ENCODE assay signal across 8 cellular contexts in the genomic region with DNA sequence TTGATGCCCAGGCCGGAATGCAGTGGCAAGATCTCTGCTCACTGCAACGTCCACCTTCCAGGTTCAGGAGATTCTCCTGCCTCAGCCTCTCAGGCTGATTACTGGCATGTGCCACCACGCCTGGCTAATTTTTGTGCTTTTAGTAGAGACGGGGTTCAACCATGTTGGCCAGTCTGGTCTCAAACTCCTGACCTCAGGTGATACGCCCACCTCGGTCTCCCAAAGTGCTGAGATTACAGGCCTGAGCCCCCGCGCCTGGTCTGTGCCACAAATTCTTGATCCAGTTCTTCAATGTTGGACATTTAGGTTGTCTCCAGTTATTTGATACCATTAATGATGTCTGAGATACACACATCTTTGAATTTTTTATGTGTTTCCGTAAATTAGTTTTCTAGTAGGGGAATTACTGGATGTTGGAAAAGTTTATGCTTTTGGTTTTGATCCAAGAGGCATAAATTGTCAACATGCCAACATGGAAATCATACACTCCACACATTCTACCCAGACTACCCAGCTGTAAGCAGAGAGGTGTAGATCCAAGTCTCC. TPM values are rescaled to one million over a fixed set of nuclear protein-coding genes. Genes with fewer than 3 reads are reported as not detected.
DNase-seq lines count a peak whose midpoint lies in the region; ATAC-seq and TF ChIP-seq lines count a peak whose summit lies in the region.

No MANE protein-coding gene starts in this region.

- no peaks in the 10 kb centered on the region for H3K9me3 ChIP-seq in SK-N-MC (ENCODE audit: low read depth, low read length)
- H3K9me3 ChIP-seq in fibroblast of lung (ENCODE audit: control insufficient read depth, insufficient read depth, low read depth, low read length): no peaks in the 10 kb centered on the region

- H3K4me3 ChIP-seq in GM06990 (replicated peaks; ENCODE audit: low read depth, low read length): peak overlapping the region; percentile 99
- H3K4me3 ChIP-seq in SK-N-MC: peak overlapping the region; percentile 84
- peak overlapping the region; percentile 46 to 89 (median 65) for H3K4me3 ChIP-seq in fibroblast of lung (replicated peaks in 1 of 4; ENCODE audit: control extremely low read depth in 1 of 4, insufficient read depth in 1 of 4, low read depth in 3 of 4, low read length in 4 of 4)

- H3K27ac Mint-ChIP-seq in progenitor cell of endocrine pancreas: peak overlapping the region; percentile 96

- H3K27me3 ChIP-seq in GM06990 (replicated peaks; ENCODE audit: control insufficient read depth, insufficient read depth, low read length): no peaks in the 10 kb centered on the region
- no peaks in the 10 kb centered on the region for H3K27me3 ChIP-seq in fibroblast of lung (ENCODE audit: control insufficient read depth, insufficient read depth, low read length)

- H3K27me3 Mint-ChIP-seq in progenitor cell of endocrine pancreas: peaks cover 4% of the 10 kb centered on the region

- TF ChIP-seq CTCF in GM06990 (IDR thresholded peaks at IDR 0.05; ENCODE audit: insufficient read depth, low read length, poor library complexity, severe bottlenecking) (peak; percentile 42), fibroblast of lung (conservative IDR thresholded peaks at IDR 0.05 in 1 of 2, IDR thresholded peaks at IDR 0.05 in 1 of 2; ENCODE audit: low read depth in 1 of 2, low read length in 2 of 2) (peak in 1 of 2 donors; percentile 30), progenitor cell of endocrine pancreas (IDR thresholded peaks at IDR 0.05; ENCODE audit: unreplicated experiment) (no peak)

- H2AFZ ChIP-seq in fibroblast of lung (ENCODE audit: low read length): peak overlapping the region; percentile 69

- H3K79me2 ChIP-seq in fibroblast of lung (ENCODE audit: control insufficient read depth, insufficient read depth, low read length): peaks cover 41% of the 10 kb centered on the region

- H3K4me1 ChIP-seq in fibroblast of lung (ENCODE audit: control insufficient read depth, extremely low read depth, insufficient read depth, low read length): peaks cover 4% of the 10 kb centered on the region

- H3K4me2 ChIP-seq in fibroblast of lung (ENCODE audit: extremely low read depth, insufficient read depth, low read length): peak overlapping the region; percentile 72

- no peaks in the 10 kb centered on the region for H3K36me3 ChIP-seq in GM06990 (ENCODE audit: control insufficient read depth, insufficient read depth, low read length)
- H3K36me3 ChIP-seq in SK-N-MC (ENCODE audit: insufficient read depth, low read length): peaks cover 3% of the 10 kb centered on the region; the same call in 1 of the 2 replicates
- H3K36me3 ChIP-seq in fibroblast of lung (ENCODE audit: control insufficient read depth, insufficient read depth, low read length): no peaks in the 10 kb centered on the region

- no peaks in the 10 kb centered on the region for H3K9me3 Mint-ChIP-seq in progenitor cell of endocrine pancreas (ENCODE audit: low read depth)

- peaks cover 22% of the 10 kb centered on the region for H3K4me1 Mint-ChIP-seq in progenitor cell of endocrine pancreas (ENCODE audit: low read depth)

- no peak for DNase-seq in GM06990 (ENCODE audit: extremely low read depth, insufficient read length)
- DNase-seq in SK-N-MC (ENCODE audit: low read depth, low spot score): no peak
- DNase-seq in fibroblast of lung (ENCODE audit: low read depth in 2 of 2): no peak
- no peak for DNase-seq in progenitor cell of endocrine pancreas (ENCODE audit: low spot score, unreplicated experiment)
- no peak for DNase-seq in NCI-H2029 (lab: John Stamatoyannopoulos, UW)
- DNase-seq in NCI-H526 (lab: John Stamatoyannopoulos, UW): no peak
- DNase-seq in NOMO-1 treated with dmso at 0.1 percent for 144 hours (lab: John Stamatoyannopoulos, UW; ENCODE audit: unreplicated experiment): no peak

- H3K9ac ChIP-seq in SK-N-MC (ENCODE audit: insufficient read length): peak overlapping the region; percentile 72
- no peak overlapping the region for H3K9ac ChIP-seq in fibroblast of lung (ENCODE audit: insufficient read depth, low read length)

- H3K4me3 Mint-ChIP-seq in progenitor cell of endocrine pancreas (ENCODE audit: low read depth): peak overlapping the region; percentile 95

- H4K20me1 ChIP-seq in fibroblast of lung (ENCODE audit: control insufficient read depth, extremely low read depth, insufficient read depth, low read length): no peaks in the 10 kb centered on the region

- ATAC-seq in HG03457 (IDR thresholded peaks at IDR 0.05; ENCODE audit: unreplicated experiment): no peak

- H3K36me3 Mint-ChIP-seq in progenitor cell of endocrine pancreas (ENCODE audit: insufficient read depth): peaks cover 2% of the 10 kb centered on the region

- peak overlapping the region; percentile 27 for H3K27ac ChIP-seq in SK-N-MC
- H3K27ac ChIP-seq in fibroblast of lung (ENCODE audit: insufficient read depth, low read length): peak overlapping the region; percentile 90

RNA-seq across cellular contexts. Expression of a gene that starts 0.5 kb away (rescaled TPM):
- total RNA-seq in fibroblast of lung (32.4 and 37.5 TPM in 2 replicates), progenitor cell of endocrine pancreas (29.6 and 31.6 TPM in 2 replicates)
- polyA plus RNA-seq in fibroblast of lung: 19.3 and 24.0 TPM in 2 replicates
- 14.4 and 15.2 TPM in 2 replicates for polyA plus RNA-seq in fibroblast of lung (2012)
- polyA minus RNA-seq in fibroblast of lung (ENCODE audit: low replicate concordance): 3.2 and 13.7 TPM in 2 replicates

RNA-seq across cellular contexts. Expression of a gene that starts 46.0 kb away (rescaled TPM):
- 16.2 and 27.6 TPM in 2 replicates for total RNA-seq in fibroblast of lung
- 14.5 and 18.6 TPM in 2 replicates for polyA plus RNA-seq in fibroblast of lung
- polyA plus RNA-seq in fibroblast of lung (2012): 9.7 and 13.4 TPM in 2 replicates
- polyA minus RNA-seq in fibroblast of lung (ENCODE audit: low replicate concordance): 17.9 and 30.6 TPM in 2 replicates
- 5.7 and 6.8 TPM in 2 replicates for total RNA-seq in progenitor cell of endocrine pancreas
